ENCODE assay signal across 1 cellular context in the genomic region with DNA sequence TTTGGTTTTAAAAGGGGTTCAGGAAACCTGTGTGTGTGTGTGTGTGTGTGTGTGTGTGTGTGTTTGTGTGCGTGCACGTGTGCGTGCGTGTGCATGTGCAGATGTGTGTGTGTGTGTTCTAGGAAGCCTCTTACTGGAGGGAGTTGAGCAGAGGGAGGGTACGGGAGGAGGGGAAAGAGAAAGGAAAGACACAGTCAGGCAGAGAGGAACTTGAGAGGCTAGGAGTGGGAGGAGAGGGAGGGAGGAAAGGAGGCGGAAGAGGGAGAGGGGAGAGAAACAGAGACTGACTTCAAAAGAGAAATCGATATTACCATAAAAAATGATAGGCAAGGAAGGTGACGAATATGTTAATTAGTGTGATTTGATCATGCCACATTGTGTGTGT.
TF ChIP-seq lines count a peak whose summit lies in the region.

No MANE protein-coding gene starts in this region.

TF ChIP-seq in K562, 482 proteins besides CTCF, POLR2A, EP300 and RAD21 (continued from another document):
- TF ChIP-seq ZNF699 (CRISPR knock-in tag; IDR thresholded peaks at IDR 0.05; ENCODE audit: insufficient replicate concordance), result no peak
- TF ChIP-seq, protein P1, sequence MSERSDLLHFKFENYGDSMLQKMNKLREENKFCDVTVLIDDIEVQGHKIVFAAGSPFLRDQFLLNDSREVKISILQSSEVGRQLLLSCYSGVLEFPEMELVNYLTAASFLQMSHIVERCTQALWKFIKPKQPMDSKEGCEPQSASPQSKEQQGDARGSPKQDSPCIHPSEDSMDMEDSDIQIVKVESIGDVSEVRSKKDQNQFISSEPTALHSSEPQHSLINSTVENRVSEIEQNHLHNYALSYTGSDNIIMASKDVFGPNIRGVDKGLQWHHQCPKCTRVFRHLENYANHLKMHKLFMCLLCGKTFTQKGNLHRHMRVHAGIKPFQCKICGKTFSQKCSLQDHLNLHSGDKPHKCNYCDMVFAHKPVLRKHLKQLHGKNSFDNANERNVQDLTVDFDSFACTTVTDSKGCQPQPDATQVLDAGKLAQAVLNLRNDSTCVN (CRISPR knock-in tag; IDR thresholded peaks at IDR 0.05), result peak; percentile 40; the same call in 1 of the 2 replicates
- TF ChIP-seq MBD2 (IDR thresholded peaks at IDR 0.05; ENCODE audit: borderline replicate concordance, low read depth), result no peak
- no peak for TF ChIP-seq L3MBTL2 (IDR thresholded peaks at IDR 0.05)
- peak; percentile 33; the same call in 1 of the 2 replicates for TF ChIP-seq EGR1 (conservative IDR thresholded peaks at IDR 0.05)
- TF ChIP-seq ZNF449 (CRISPR knock-in tag; IDR thresholded peaks at IDR 0.05), result no peak
- TF ChIP-seq ZBTB1 (CRISPR knock-in tag; IDR thresholded peaks at IDR 0.05; ENCODE audit: borderline replicate concordance, low read depth), result no peak
- TF ChIP-seq, protein P2, sequence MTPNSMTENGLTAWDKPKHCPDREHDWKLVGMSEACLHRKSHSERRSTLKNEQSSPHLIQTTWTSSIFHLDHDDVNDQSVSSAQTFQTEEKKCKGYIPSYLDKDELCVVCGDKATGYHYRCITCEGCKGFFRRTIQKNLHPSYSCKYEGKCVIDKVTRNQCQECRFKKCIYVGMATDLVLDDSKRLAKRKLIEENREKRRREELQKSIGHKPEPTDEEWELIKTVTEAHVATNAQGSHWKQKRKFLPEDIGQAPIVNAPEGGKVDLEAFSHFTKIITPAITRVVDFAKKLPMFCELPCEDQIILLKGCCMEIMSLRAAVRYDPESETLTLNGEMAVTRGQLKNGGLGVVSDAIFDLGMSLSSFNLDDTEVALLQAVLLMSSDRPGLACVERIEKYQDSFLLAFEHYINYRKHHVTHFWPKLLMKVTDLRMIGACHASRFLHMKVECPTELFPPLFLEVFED (CRISPR knock-in tag; conservative IDR thresholded peaks at IDR 0.05), result peak; percentile 72; the same call in 1 of the 2 replicates
- TF ChIP-seq MCM3 (IDR thresholded peaks at IDR 0.05), result peak; percentile 41; the same call in 1 of the 2 replicates
- TF ChIP-seq, protein P3, sequence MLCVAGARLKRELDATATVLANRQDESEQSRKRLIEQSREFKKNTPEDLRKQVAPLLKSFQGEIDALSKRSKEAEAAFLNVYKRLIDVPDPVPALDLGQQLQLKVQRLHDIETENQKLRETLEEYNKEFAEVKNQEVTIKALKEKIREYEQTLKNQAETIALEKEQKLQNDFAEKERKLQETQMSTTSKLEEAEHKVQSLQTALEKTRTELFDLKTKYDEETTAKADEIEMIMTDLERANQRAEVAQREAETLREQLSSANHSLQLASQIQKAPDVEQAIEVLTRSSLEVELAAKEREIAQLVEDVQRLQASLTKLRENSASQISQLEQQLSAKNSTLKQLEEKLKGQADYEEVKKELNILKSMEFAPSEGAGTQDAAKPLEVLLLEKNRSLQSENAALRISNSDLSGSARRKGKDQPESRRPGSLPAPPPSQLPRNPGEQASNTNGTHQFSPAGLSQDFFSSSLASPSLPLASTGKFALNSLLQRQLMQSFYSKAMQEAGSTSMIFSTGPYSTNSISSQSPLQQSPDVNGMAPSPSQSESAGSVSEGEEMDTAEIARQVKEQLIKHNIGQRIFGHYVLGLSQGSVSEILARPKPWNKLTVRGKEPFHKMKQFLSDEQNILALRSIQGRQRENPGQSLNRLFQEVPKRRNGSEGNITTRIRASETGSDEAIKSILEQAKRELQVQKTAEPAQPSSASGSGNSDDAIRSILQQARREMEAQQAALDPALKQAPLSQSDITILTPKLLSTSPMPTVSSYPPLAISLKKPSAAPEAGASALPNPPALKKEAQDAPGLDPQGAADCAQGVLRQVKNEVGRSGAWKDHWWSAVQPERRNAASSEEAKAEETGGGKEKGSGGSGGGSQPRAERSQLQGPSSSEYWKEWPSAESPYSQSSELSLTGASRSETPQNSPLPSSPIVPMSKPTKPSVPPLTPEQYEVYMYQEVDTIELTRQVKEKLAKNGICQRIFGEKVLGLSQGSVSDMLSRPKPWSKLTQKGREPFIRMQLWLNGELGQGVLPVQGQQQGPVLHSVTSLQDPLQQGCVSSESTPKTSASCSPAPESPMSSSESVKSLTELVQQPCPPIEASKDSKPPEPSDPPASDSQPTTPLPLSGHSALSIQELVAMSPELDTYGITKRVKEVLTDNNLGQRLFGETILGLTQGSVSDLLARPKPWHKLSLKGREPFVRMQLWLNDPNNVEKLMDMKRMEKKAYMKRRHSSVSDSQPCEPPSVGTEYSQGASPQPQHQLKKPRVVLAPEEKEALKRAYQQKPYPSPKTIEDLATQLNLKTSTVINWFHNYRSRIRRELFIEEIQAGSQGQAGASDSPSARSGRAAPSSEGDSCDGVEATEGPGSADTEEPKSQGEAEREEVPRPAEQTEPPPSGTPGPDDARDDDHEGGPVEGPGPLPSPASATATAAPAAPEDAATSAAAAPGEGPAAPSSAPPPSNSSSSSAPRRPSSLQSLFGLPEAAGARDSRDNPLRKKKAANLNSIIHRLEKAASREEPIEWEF (CRISPR knock-in tag; IDR thresholded peaks at IDR 0.05), result no peak
- TF ChIP-seq, protein P4, sequence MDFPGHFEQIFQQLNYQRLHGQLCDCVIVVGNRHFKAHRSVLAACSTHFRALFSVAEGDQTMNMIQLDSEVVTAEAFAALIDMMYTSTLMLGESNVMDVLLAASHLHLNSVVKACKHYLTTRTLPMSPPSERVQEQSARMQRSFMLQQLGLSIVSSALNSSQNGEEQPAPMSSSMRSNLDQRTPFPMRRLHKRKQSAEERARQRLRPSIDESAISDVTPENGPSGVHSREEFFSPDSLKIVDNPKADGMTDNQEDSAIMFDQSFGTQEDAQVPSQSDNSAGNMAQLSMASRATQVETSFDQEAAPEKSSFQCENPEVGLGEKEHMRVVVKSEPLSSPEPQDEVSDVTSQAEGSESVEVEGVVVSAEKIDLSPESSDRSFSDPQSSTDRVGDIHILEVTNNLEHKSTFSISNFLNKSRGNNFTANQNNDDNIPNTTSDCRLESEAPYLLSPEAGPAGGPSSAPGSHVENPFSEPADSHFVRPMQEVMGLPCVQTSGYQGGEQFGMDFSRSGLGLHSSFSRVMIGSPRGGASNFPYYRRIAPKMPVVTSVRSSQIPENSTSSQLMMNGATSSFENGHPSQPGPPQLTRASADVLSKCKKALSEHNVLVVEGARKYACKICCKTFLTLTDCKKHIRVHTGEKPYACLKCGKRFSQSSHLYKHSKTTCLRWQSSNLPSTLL (IDR thresholded peaks at IDR 0.05), result no peak
- no peak for TF ChIP-seq ZNF212 (CRISPR knock-in tag; IDR thresholded peaks at IDR 0.05)
TF ChIP-seq in K562: peak in this region for 5.
